10 cellular contexts compared by ENCODE assay signal in genomic region chr3:74613566-74613965, GRCh38. TPM values are rescaled to one million over a fixed set of nuclear protein-coding genes. Genes with fewer than 3 reads are reported as not detected.
DNase-seq lines count a peak whose midpoint lies in the region; FAIRE-seq and TF ChIP-seq lines count a peak whose summit lies in the region.
"Had no signal": no experiment of that assay in that cellular context is flagged by ENCODE, and none has a peak within 500 bp of the region (broad histone marks: within the 10 kb centered on the region; RNA-seq: fewer than 3 reads in every experiment).

No MANE protein-coding gene starts in this region.

- H3K27me3 ChIP-seq in H1 (replicated peaks in 1 of 4; ENCODE audit: control insufficient read depth in 3 of 4, extremely low read depth in 1 of 4, insufficient read depth in 3 of 4, low read length in 3 of 4) = peaks cover 8 to 42% (median 34%) of the 10 kb centered on the region in 4 experiments
- H3K27me3 ChIP-seq in thyroid gland = no peaks in the 10 kb centered on the region

- H3K56ac ChIP-seq in H1 (replicated peaks; ENCODE audit: insufficient read length, low read depth, low read length) = no peak overlapping the region

- H3K18ac ChIP-seq in H1 (ENCODE audit: extremely low read depth, low read length) = no peak overlapping the region

- no peak overlapping the region for H3K14ac ChIP-seq in H1 (ENCODE audit: insufficient read length)

- H3K4me2 ChIP-seq in H1 (ENCODE audit: insufficient read depth in 1 of 2, low read depth in 2 of 2, low read length in 2 of 2) = peak overlapping the region; percentile 78 to 86
- H3K4me2 ChIP-seq: A549 had no signal

- H4K20me1 ChIP-seq in H1 (replicated peaks in 1 of 2; ENCODE audit: control insufficient read depth in 1 of 2, insufficient read depth in 2 of 2, low read length in 2 of 2) = no peaks in the 10 kb centered on the region

- intact Hi-C loops in thyroid gland (cut with DNase I) = no loop called here
- intact Hi-C loops in activated naive CD4-positive, alpha-beta T cell treated with anti-CD3 and anti-CD28 coated beads for 36 hours (cut with micrococcal nuclease) = no loop called here

- no peak overlapping the region for H3K4ac ChIP-seq in H1 (replicated peaks; ENCODE audit: insufficient read length, low read depth, low read length)

- H3K4me3 Mint-ChIP-seq in activated naive CD4-positive, alpha-beta T cell treated with anti-CD3 and anti-CD28 coated beads for 36 hours = no peak overlapping the region
- H3K4me3 Mint-ChIP-seq: memory B cell had no signal

- peak overlapping the region; percentile 54; the same call in 1 of the 2 replicates for H4K8ac ChIP-seq in H1 (ENCODE audit: extremely low read depth, insufficient read depth, low read length)

- TF ChIP-seq RAD21 in H1 (IDR thresholded peaks at IDR 0.05 in 1 of 2, conservative IDR thresholded peaks at IDR 0.05 in 1 of 2; ENCODE audit: low read depth in 2 of 2, low read length in 2 of 2) = no peak

- H3K36me3 ChIP-seq in H1 (ENCODE audit: control insufficient read depth in 2 of 4, insufficient read depth in 4 of 4, low read length in 3 of 4) (no peaks in the 10 kb centered on the region), thyroid gland (no peaks in the 10 kb centered on the region)

- H4K5ac ChIP-seq in H1 (ENCODE audit: insufficient read length, low read depth, low read length) = no peak overlapping the region

- H3K23me2 ChIP-seq in H1 (ENCODE audit: low read depth, low read length) = peaks cover 5% of the 10 kb centered on the region; the same call in 1 of the 2 replicates

- H3K79me2 ChIP-seq in H1 (ENCODE audit: control insufficient read depth in 1 of 2, insufficient read depth in 2 of 2, low read length in 2 of 2) = no peaks in the 10 kb centered on the region

- no peak overlapping the region for H3K27ac Mint-ChIP-seq in activated naive CD4-positive, alpha-beta T cell treated with anti-CD3 and anti-CD28 coated beads for 36 hours
- H3K27ac Mint-ChIP-seq: memory B cell had no signal

- H3K27me3 Mint-ChIP-seq in activated naive CD4-positive, alpha-beta T cell treated with anti-CD3 and anti-CD28 coated beads for 36 hours (ENCODE audit: low read depth) = peaks cover 23% of the 10 kb centered on the region

- H4K91ac ChIP-seq in H1 (replicated peaks; ENCODE audit: insufficient read length, low read length) = no peak overlapping the region

- POLR2A ChIA-PET in H1 (lab: Charles Lee; ENCODE audit: partially characterized antibody) = interaction anchor here (0.8 kb wide), 1 partner anchor 21 kb away, joined by 3 read pairs; no protein-coding TSS in a partner anchor

- no peak overlapping the region for H2BK20ac ChIP-seq in H1 (ENCODE audit: low read length)

- H3K79me1 ChIP-seq in H1 (ENCODE audit: low read depth, low read length) = no peaks in the 10 kb centered on the region

- H3K27ac ChIP-seq in H1 (ENCODE audit: low read depth, low read length) (no peak overlapping the region), thyroid gland (no peak overlapping the region)
- H3K27ac ChIP-seq: A549 had no signal

- no peak overlapping the region for H2AK5ac ChIP-seq in H1 (ENCODE audit: low read depth, low read length)

- H3K9me3 Mint-ChIP-seq in activated naive CD4-positive, alpha-beta T cell treated with anti-CD3 and anti-CD28 coated beads for 36 hours = peaks cover 6% of the 10 kb centered on the region

- H3K4me3 ChIP-seq in H1 (ENCODE audit: extremely low read depth in 1 of 4, insufficient read depth in 2 of 4, low read depth in 3 of 4, low read length in 4 of 4) (peak overlapping the region; percentile 48 to 63 (median 55); a peak in 7 of 8 replicates), thyroid gland (replicated peaks in 1 of 3) (peak overlapping the region in 2 of 3 donors; percentile 13 to 24)
- H3K4me3 ChIP-seq: A549 had no signal

- CTCF ChIA-PET in H1 (lab: Charles Lee; ENCODE audit: partially characterized antibody) = interaction anchor here (0.7 to 1.1 kb wide), 3 partner anchors 12 to 749 kb away, joined by 3 to 4 read pairs (median 3); no protein-coding TSS in a partner anchor
- CTCF ChIA-PET in activated naive CD4-positive, alpha-beta T cell treated with anti-CD3 and anti-CD28 coated beads for 36 hours (lab: Charles Lee) = no interaction called here

- TF ChIP-seq EP300 in H1 (IDR thresholded peaks at IDR 0.05; ENCODE audit: borderline replicate concordance in 1 of 2, low read depth in 2 of 2, low read length in 2 of 2) = no peak

- TF ChIP-seq POLR2A in H1 (IDR thresholded peaks at IDR 0.05; ENCODE audit: control extremely low read depth in 1 of 2, low read depth in 2 of 2, low read length in 2 of 2) = no peak
- no peak for TF ChIP-seq POLR2A in thyroid gland (IDR thresholded peaks at IDR 0.05)

- H3K9me3 ChIP-seq in H1 (ENCODE audit: insufficient read depth in 2 of 2, low read depth in 1 of 2, low read length in 1 of 2) (no peaks in the 10 kb centered on the region), thyroid gland (no peaks in the 10 kb centered on the region)
- H3K9me3 ChIP-seq: A549 had no signal

- peak overlapping the region; percentile 83 for H2AFZ ChIP-seq in H1 (ENCODE audit: low read length)

- H2BK120ac ChIP-seq in H1 (replicated peaks; ENCODE audit: low read depth, low read length) = no peak overlapping the region

- no peak overlapping the region for H3K23ac ChIP-seq in H1 (ENCODE audit: insufficient read length)

- WGBS in H1 (ENCODE audit: extremely low coverage in 1 of 2, insufficient coverage in 1 of 2, insufficient read length in 1 of 2, insufficient replicate concordance in 2 of 2, low coverage in 1 of 2, low lambda C conversion rate in 2 of 2, missing lambda C conversion rate in 1 of 2), 2 experiments = 65% methylated on average over 15 of the region's 15 CpGs; no CpG with 5 or more reads in 1 of the 2 experiments
- 11% methylated on average over 15 of the region's 15 CpGs for WGBS in thyroid gland, 2 donors

- no peak overlapping the region for H2BK12ac ChIP-seq in H1 (ENCODE audit: low read depth, low read length)

- DNase-seq in NCI-H1417 (lab: John Stamatoyannopoulos, UW) = peak in 2 of 3 experiments; percentile 20 to 57
- DNase-seq in NCI-H1417 treated with DMSO at 0.1 percent for 48 hours (lab: John Stamatoyannopoulos, UW) = no peak
- no peak for DNase-seq in H1 (ENCODE audit: low read depth in 1 of 2, low spot score in 2 of 2)
- DNase-seq in mucosa of gallbladder (ENCODE audit: low spot score) = peak; percentile 25
- DNase-seq in thyroid gland = peak; percentile 30 to 33
- DNase-seq in activated CD8-positive, alpha-beta memory T cell treated with anti-CD3 and anti-CD28 coated beads for 24 hours = no peak
- DNase-seq in A172 (ENCODE audit: low spot score) = no peak
- no peak for DNase-seq in activated naive CD4-positive, alpha-beta T cell treated with anti-CD3 and anti-CD28 coated beads for 36 hours

- peaks cover 0 to 8% (median 3%) of the 10 kb centered on the region in 4 experiments; a peak in 3 of 7 replicates for H3K4me1 ChIP-seq in H1 (replicated peaks in 1 of 4; ENCODE audit: control insufficient read depth in 3 of 4, insufficient read depth in 4 of 4, low read length in 3 of 4)
- no peaks in the 10 kb centered on the region for H3K4me1 ChIP-seq in thyroid gland
- H3K4me1 ChIP-seq: A549 had no signal

- no peaks in the 10 kb centered on the region for H3K4me1 Mint-ChIP-seq in activated naive CD4-positive, alpha-beta T cell treated with anti-CD3 and anti-CD28 coated beads for 36 hours (ENCODE audit: low read depth)
- H3K4me1 Mint-ChIP-seq: memory B cell had no signal

- TF ChIP-seq CTCF in H1 (IDR thresholded peaks at IDR 0.05; ENCODE audit: control extremely low read depth in 1 of 3, insufficient read depth in 1 of 3, low read depth in 1 of 3, low read length in 3 of 3) (no peak), thyroid gland (IDR thresholded peaks at IDR 0.05) (no peak)

- no peak overlapping the region for H2BK5ac ChIP-seq in H1 (ENCODE audit: low read depth, low read length)

- no peaks in the 10 kb centered on the region for H3K36me3 Mint-ChIP-seq in activated naive CD4-positive, alpha-beta T cell treated with anti-CD3 and anti-CD28 coated beads for 36 hours (ENCODE audit: low read depth)
- H3K36me3 Mint-ChIP-seq: memory B cell had no signal

- no peak overlapping the region for H3K9ac ChIP-seq in H1 (replicated peaks in 1 of 4; ENCODE audit: extremely low read depth in 1 of 4, low read depth in 3 of 4, low read length in 3 of 4)

- FAIRE-seq in H1 (lab: Jason Lieb, UNC) = no peak
- FAIRE-seq: A549 had no signal

- no peak overlapping the region for H2BK15ac ChIP-seq in H1 (ENCODE audit: low read length)

TF ChIP-seq in H1, 55 proteins besides CTCF, POLR2A, EP300 and RAD21:
- TF ChIP-seq SUZ12 (IDR thresholded peaks at IDR 0.05; ENCODE audit: low read length) (peak; percentile 69), TEAD4 (IDR thresholded peaks at IDR 0.05; ENCODE audit: low read depth, low read length) (no peak), RNF2 (IDR thresholded peaks at IDR 0.05; ENCODE audit: borderline replicate concordance, low read depth, low read length, missing control alignments, poor library complexity, severe bottlenecking) (peak; percentile 19), KDM5A (IDR thresholded peaks at IDR 0.05; ENCODE audit: low read length) (no peak), BRCA1 (IDR thresholded peaks at IDR 0.05; ENCODE audit: low read depth, low read length) (no peak), JUN (IDR thresholded peaks at IDR 0.05; ENCODE audit: low read depth, low read length) (no peak), ASH2L (IDR thresholded peaks at IDR 0.05; ENCODE audit: low read length) (no peak), POU5F1 (IDR thresholded peaks at IDR 0.05; ENCODE audit: low read depth, low read length) (no peak), NRF1 (IDR thresholded peaks at IDR 0.05; ENCODE audit: low read depth, low read length) (no peak), TCF12 (IDR thresholded peaks at IDR 0.05; ENCODE audit: low read depth, low read length) (no peak)

RNA-seq across cellular contexts. Expression of gene CNTN3, which starts 0.9 kb away (rescaled TPM):
- total RNA-seq in H1 (2021; fragmentation: NEBNext Ultra II Directional; extraction: Animal tissue kit (Norgen Biotek cat#: 25700)) = 0.13 and 0.17 TPM in 2 replicates
- 0.03 and 0.11 TPM in 2 replicates for polyA plus RNA-seq in H1 (2011; rRNA removed)
- 0.17 TPM for polyA plus RNA-seq in H1 (2011; cell fraction: cytosol; rRNA removed)
- polyA plus RNA-seq in H1 (2011; cell fraction: nucleus; rRNA removed) = 0.13 TPM
- polyA plus RNA-seq in H1 (2012, experiment 1 of 2) = 0.06 to 0.13 TPM (median 0.12 TPM) in 3 of 4 replicates, not detected in the other
- polyA plus RNA-seq in H1 (2012, experiment 2 of 2) = not detected
- 0.08 TPM for polyA plus RNA-seq in H1 (2013, experiment 1 of 2)
- 0.07 TPM for polyA plus RNA-seq in H1 (2013, experiment 2 of 2)
- polyA minus RNA-seq in H1 (2011; rRNA and poly(A)+ RNA removed) = 0.15 and 0.16 TPM in 2 replicates
- polyA minus RNA-seq in H1 (2011; cell fraction: cytosol; rRNA and poly(A)+ RNA removed) = not detected
- 0.30 TPM for polyA minus RNA-seq in H1 (2011; cell fraction: nucleus; rRNA and poly(A)+ RNA removed)
- total RNA-seq in mucosa of gallbladder (10.8 TPM), thyroid gland (1 to 10 TPM; 1.5 to 5.5 (median 4.7) TPM)
- not detected in 2 replicates for total RNA-seq in A172 (2014; rRNA removed; shearing (Covaris generic))
- not detected for total RNA-seq in activated naive CD4-positive, alpha-beta T cell treated with anti-CD3 and anti-CD28 coated beads for 36 hours
- polyA plus RNA-seq: A549 had no signal

Comparison
In these comparisons a context has a peak if more than half of its experiments do, and no peak if none do; other contexts are left out.
1. DNase-seq: peak in NCI-H1417 (2 of 3), mucosa of gallbladder (single experiment) and thyroid gland (2 of 2); none in NCI-H1417 treated with DMSO at 0.1 percent for 48 hours (single experiment), H1 (0 of 2), activated CD8-positive, alpha-beta memory T cell treated with anti-CD3 and anti-CD28 coated beads for 24 hours (single experiment), A172 (single experiment) and activated naive CD4-positive, alpha-beta T cell treated with anti-CD3 and anti-CD28 coated beads for 36 hours (single experiment).